ENCODE assay signal across 12 cellular contexts in the genomic region with DNA sequence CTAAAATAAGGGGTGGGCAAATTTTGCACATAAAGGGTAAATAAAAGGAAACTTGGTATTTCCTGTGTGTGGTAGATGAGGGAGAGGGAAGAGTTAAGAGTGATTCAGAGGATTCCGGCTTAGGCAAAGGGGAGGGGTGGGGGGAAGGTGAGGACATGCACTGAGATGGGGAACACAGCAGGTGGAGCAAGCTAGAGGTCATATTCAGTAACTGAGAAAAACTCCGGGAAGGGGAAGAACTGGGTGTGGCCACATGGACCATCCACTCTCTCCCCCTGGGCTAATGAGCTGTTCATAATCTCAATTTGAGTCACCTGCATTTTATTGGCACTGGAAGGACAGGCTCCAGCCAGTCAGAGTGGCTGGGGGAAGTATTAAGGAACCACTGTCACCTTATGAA. TPM values are rescaled to one million over a fixed set of nuclear protein-coding genes. Genes with fewer than 3 reads are reported as not detected.
DNase-seq lines count a peak whose midpoint lies in the region; ATAC-seq and TF ChIP-seq lines count a peak whose summit lies in the region.
"Had no signal": no experiment of that assay in that cellular context is flagged by ENCODE, and none has a peak within 500 bp of the region (broad histone marks: within the 10 kb centered on the region; RNA-seq: fewer than 3 reads in every experiment).

No MANE protein-coding gene starts in this region.

- peaks cover 3 to 20% (median 13%) of the 10 kb centered on the region in 11 experiments; a peak in 16 of 22 replicates for H3K9me3 ChIP-seq in BLaER1 treated with 17β-estradiol and CSF1 and Interleukin-3, amounts not matched to agents 10 nM and 100 nM (replicated peaks in 1 of 11)
- no peaks in the 10 kb centered on the region for H3K9me3 ChIP-seq in WERI-Rb-1 (ENCODE audit: severe bottlenecking)

- TF ChIP-seq CTCF in WERI-Rb-1 (IDR thresholded peaks at IDR 0.05; ENCODE audit: low read depth, low read length) (no peak), GM10266 (IDR thresholded peaks at IDR 0.05; ENCODE audit: control insufficient read depth, insufficient read depth, low read depth, missing control alignments) (no peak)

- no peak overlapping the region for H3K9ac ChIP-seq in BLaER1 treated with 17β-estradiol and CSF1 and Interleukin-3, amounts not matched to agents 10 nM and 100 nM

- peak overlapping the region; percentile 20 to 77 (median 53); a peak in 20 of 22 replicates for H3K4me2 ChIP-seq in BLaER1 treated with 17β-estradiol and CSF1 and Interleukin-3, amounts not matched to agents 10 nM and 100 nM

- ATAC-seq in HG03469 (IDR thresholded peaks at IDR 0.05; ENCODE audit: unreplicated experiment), result no peak
- ATAC-seq: activated CD8-positive, alpha-beta memory T cell treated with anti-CD3 and anti-CD28 coated beads, Interleukin-2, amount 10 ng/mL, durations not matched to agents 7 days and 5 days; left ventricle myocardium superior had no signal

- DNase-seq in HT1080 (ENCODE audit: low read depth) (peak; percentile 72), WERI-Rb-1 (peak; percentile 34), iris pigment epithelial cell (ENCODE audit: low read depth) (peak; percentile 67), NCI-H1048 (lab: John Stamatoyannopoulos, UW) (no peak), GM10266 (ENCODE audit: extremely low spot score) (no peak)
- DNase-seq in activated CD4-positive, CD25-positive, alpha-beta regulatory T cell treated with anti-CD3 and anti-CD28 coated beads, Interleukin-2, amount 50 U/mL, for 72 hours, result no peak
- DNase-seq: activated CD8-positive, alpha-beta memory T cell treated with anti-CD3 and anti-CD28 coated beads, Interleukin-2, amount 10 ng/mL, durations not matched to agents 7 days and 5 days; AML-193; left ventricle myocardium superior; NCI-H146 had no signal

- H3K27me3 ChIP-seq in BLaER1 treated with 17β-estradiol and CSF1 and Interleukin-3, amounts not matched to agents 10 nM and 100 nM, result no peaks in the 10 kb centered on the region
- H3K27me3 ChIP-seq in WERI-Rb-1 (ENCODE audit: insufficient read depth, low read depth, severe bottlenecking), result no peaks in the 10 kb centered on the region

- peaks cover 0 to 5% (median 0%) of the 10 kb centered on the region in 11 experiments; a peak in 2 of 22 replicates for H3K36me3 ChIP-seq in BLaER1 treated with 17β-estradiol and CSF1 and Interleukin-3, amounts not matched to agents 10 nM and 100 nM
- H3K36me3 ChIP-seq in WERI-Rb-1, result no peaks in the 10 kb centered on the region

- peak overlapping the region in 4 of 11 experiments; percentile 2 to 85 (median 55); a peak in 4 of 22 replicates for H3K27ac ChIP-seq in BLaER1 treated with 17β-estradiol and CSF1 and Interleukin-3, amounts not matched to agents 10 nM and 100 nM
- H3K27ac ChIP-seq in WERI-Rb-1, result no peak overlapping the region

- H4K20me1 ChIP-seq in BLaER1 treated with 17β-estradiol and CSF1 and Interleukin-3, amounts not matched to agents 10 nM and 100 nM, result no peaks in the 10 kb centered on the region

- H3K4me3 ChIP-seq in BLaER1 treated with 17β-estradiol and CSF1 and Interleukin-3, amounts not matched to agents 10 nM and 100 nM, result no peak overlapping the region
- H3K4me3 ChIP-seq in WERI-Rb-1 (ENCODE audit: low read depth, low read length), result no peak overlapping the region

- peaks cover 20 to 56% (median 45%) of the 10 kb centered on the region in 10 experiments for H3K4me1 ChIP-seq in BLaER1 treated with 17β-estradiol and CSF1 and Interleukin-3, amounts not matched to agents 10 nM and 100 nM

RNA-seq across cellular contexts. Expression of gene UGCG, which starts 45.1 kb away (rescaled TPM):
- 117 and 130 TPM in 2 replicates for total RNA-seq in HT1080 (2014; rRNA removed; shearing (Covaris generic))
- polyA plus RNA-seq in HT1080 (2015; cell fraction: cytosol; rRNA removed), result 145 and 179 TPM in 2 replicates
- polyA plus RNA-seq in HT1080 (2015; cell fraction: nucleus; rRNA removed), result 176 and 182 TPM in 2 replicates

RNA-seq across cellular contexts. Expression of gene SHOC1, which starts 56.8 kb away (rescaled TPM):
- total RNA-seq in HT1080 (2014; rRNA removed; shearing (Covaris generic)), result not detected in 2 replicates
- not detected in 2 replicates for polyA plus RNA-seq in HT1080 (2015; cell fraction: cytosol; rRNA removed)
- not detected in 2 replicates for polyA plus RNA-seq in HT1080 (2015; cell fraction: nucleus; rRNA removed)
- total RNA-seq: activated CD8-positive, alpha-beta memory T cell treated with anti-CD3 and anti-CD28 coated beads, Interleukin-2, amount 10 ng/mL, durations not matched to agents 7 days and 5 days; left ventricle myocardium superior had no signal

Comparison
In these comparisons a context has a peak if more than half of its experiments do, and no peak if none do; other contexts are left out.
1. DNase-seq: peak in HT1080 (single experiment), WERI-Rb-1 (single experiment) and iris pigment epithelial cell (single experiment); none in NCI-H1048 (single experiment), GM10266 (single experiment) and activated CD4-positive, CD25-positive, alpha-beta regulatory T cell treated with anti-CD3 and anti-CD28 coated beads, Interleukin-2, amount 50 U/mL, for 72 hours (single experiment).